8 cellular contexts compared by ENCODE assay signal in genomic region chr15:74432968-74433591, GRCh38. TPM values are rescaled to one million over a fixed set of nuclear protein-coding genes. Genes with fewer than 3 reads are reported as not detected.
DNase-seq lines count a peak whose midpoint lies in the region; ATAC-seq and TF ChIP-seq lines count a peak whose summit lies in the region.

No MANE protein-coding gene starts in this region.

- no peaks in the 10 kb centered on the region for H4K20me1 ChIP-seq in H9 (ENCODE audit: control insufficient read depth, insufficient read depth, insufficient read length)
- H4K20me1 ChIP-seq in smooth muscle cell (ENCODE audit: low read depth), result peaks cover 49% of the 10 kb centered on the region

- H3K79me2 ChIP-seq in H9 (ENCODE audit: insufficient read depth, low read length) (peaks cover 3% of the 10 kb centered on the region; the same call in 1 of the 2 replicates), smooth muscle cell (ENCODE audit: low read depth) (peaks cover 62% of the 10 kb centered on the region)

- peak; percentile 30 for DNase-seq in AG10803 (ENCODE audit: low read depth)
- no peak for DNase-seq in H9
- no peak for DNase-seq in activated B cell treated with CpG ODN at 0.5 μM for 24 hours
- DNase-seq in left ventricle myocardium inferior, result no peak
- DNase-seq in smooth muscle cell (lab: John Stamatoyannopoulos, UW; ENCODE audit: unreplicated experiment), result no peak
- DNase-seq in effector CD8-positive, alpha-beta T cell (lab: John Stamatoyannopoulos, UW), result no peak
- no peak for DNase-seq in NAMALWA (ENCODE audit: low spot score)
- no peak for DNase-seq in activated CD4-positive, alpha-beta T cell treated with anti-CD3 and anti-CD28 coated beads, Interleukin-2, amount 50 U/mL, for 4 hours

- H2BK12ac ChIP-seq in H9 (ENCODE audit: insufficient read length, low read depth, low read length), result no peak overlapping the region

- no peak overlapping the region for H2AK5ac ChIP-seq in H9 (ENCODE audit: insufficient read length, low read length)

- no peak overlapping the region for H3K27ac Mint-ChIP-seq in H9
- H3K27ac Mint-ChIP-seq in activated B cell treated with CpG ODN at 0.5 μM for 24 hours, result peak overlapping the region; percentile 84

- WGBS in H9 (ENCODE audit: extremely low coverage, insufficient read length, low lambda C conversion rate), result no CpG with 5 or more reads among the region's 64 CpGs
- under 1% methylated on average over 32 of the region's 64 CpGs for WGBS in smooth muscle cell (ENCODE audit: low lambda C conversion rate)

- H3K36me3 Mint-ChIP-seq in H9 (ENCODE audit: insufficient read depth in 1 of 3, low read depth in 3 of 3), result no peaks in the 10 kb centered on the region; a peak in 1 of 7 replicates
- peaks cover 39% of the 10 kb centered on the region for H3K36me3 Mint-ChIP-seq in activated B cell treated with CpG ODN at 0.5 μM for 24 hours (ENCODE audit: low read depth)

- no peak overlapping the region for H2AFZ ChIP-seq in H9 (ENCODE audit: low read length)
- H2AFZ ChIP-seq in smooth muscle cell (ENCODE audit: low read depth), result no peak overlapping the region

- no peaks in the 10 kb centered on the region for H3K36me3 ChIP-seq in left ventricle myocardium inferior
- no peaks in the 10 kb centered on the region for H3K36me3 ChIP-seq in smooth muscle cell (ENCODE audit: low read depth)

- no peak overlapping the region for H3K23ac ChIP-seq in H9 (ENCODE audit: insufficient read length, low read depth, low read length)

- H3K18ac ChIP-seq in H9 (ENCODE audit: insufficient read length, low read depth, low read length), result no peak overlapping the region

- H3K9me3 ChIP-seq in H9 (ENCODE audit: control insufficient read depth, low read depth, low read length), result no peaks in the 10 kb centered on the region
- H3K9me3 ChIP-seq in left ventricle myocardium inferior (replicated peaks), result no peaks in the 10 kb centered on the region
- no peaks in the 10 kb centered on the region for H3K9me3 ChIP-seq in smooth muscle cell (replicated peaks; ENCODE audit: low read depth)

- H3K9me3 Mint-ChIP-seq in H9 (no peaks in the 10 kb centered on the region; a peak in 1 of 5 replicates), activated B cell treated with CpG ODN at 0.5 μM for 24 hours (no peaks in the 10 kb centered on the region)

- H2BK5ac ChIP-seq in H9 (ENCODE audit: insufficient read length, low read length), result no peak overlapping the region

- POLR2A ChIA-PET in activated B cell treated with CpG ODN at 0.5 μM for 24 hours (lab: Charles Lee), result interaction anchor here (0.6 to 12.1 kb wide), 10 partner anchors 7 to 182 kb away, joined by 3 to 214 read pairs (median 20); partner anchors contain the start of genes CLK3 and UBL7

- no peak overlapping the region for H3K4ac ChIP-seq in H9 (ENCODE audit: low read depth, low read length)

- CTCF ChIA-PET in activated B cell treated with CpG ODN at 0.5 μM for 24 hours (lab: Charles Lee), result interaction anchor here (3.8 to 17.7 kb wide), 2 partner anchors 29 to 53 kb away, joined by 21 to 403 read pairs; no protein-coding TSS in a partner anchor

- no peak overlapping the region for H4K91ac ChIP-seq in H9 (ENCODE audit: insufficient read length, low read depth, low read length)

- peak overlapping the region; percentile 77 for H3K4me3 ChIP-seq in AG10803 (ENCODE audit: low read length)
- H3K4me3 ChIP-seq in left ventricle myocardium inferior, result peak overlapping the region; percentile 94
- peak overlapping the region; percentile 100 for H3K4me3 ChIP-seq in smooth muscle cell

- H2BK15ac ChIP-seq in H9 (ENCODE audit: low read depth, low read length), result no peak overlapping the region

- H3K4me3 Mint-ChIP-seq in H9 (peak overlapping the region; percentile 62 to 82), activated B cell treated with CpG ODN at 0.5 μM for 24 hours (peak overlapping the region; percentile 96)

- no peak for ATAC-seq in activated B cell treated with CpG ODN at 0.5 μM for 24 hours (ENCODE audit: low read depth)

- peaks cover 23 to 37% of the 10 kb centered on the region in 2 experiments for H3K4me1 Mint-ChIP-seq in H9
- peaks cover 76% of the 10 kb centered on the region for H3K4me1 Mint-ChIP-seq in activated B cell treated with CpG ODN at 0.5 μM for 24 hours

- no peak overlapping the region for H4K5ac ChIP-seq in H9 (ENCODE audit: insufficient read length, low read depth, low read length)

- peak overlapping the region; percentile 42 for H3K4me2 ChIP-seq in H9 (ENCODE audit: insufficient read depth, insufficient read length, low read length)
- peak overlapping the region; percentile 99 for H3K4me2 ChIP-seq in smooth muscle cell

- H2BK20ac ChIP-seq in H9 (ENCODE audit: low read depth, low read length, poor library complexity, severe bottlenecking), result no peak overlapping the region

- no peak overlapping the region; the same call in 1 of the 2 replicates for H3K14ac ChIP-seq in H9 (ENCODE audit: insufficient read depth, low read length)

- no peaks in the 10 kb centered on the region for H3K79me1 ChIP-seq in H9 (ENCODE audit: insufficient read depth, low read depth, low read length, poor library complexity, severe bottlenecking)

- no peak overlapping the region for H3T11ph ChIP-seq in H9 (ENCODE audit: low read length)

- H3F3A ChIP-seq in smooth muscle cell (ENCODE audit: low read depth), result peaks cover 4% of the 10 kb centered on the region

- H3K9ac ChIP-seq in H9 (ENCODE audit: extremely low read depth, insufficient read length, low read length), result peak overlapping the region; percentile 42
- peak overlapping the region; percentile 88 for H3K9ac ChIP-seq in smooth muscle cell (ENCODE audit: low read depth)

- no peak for TF ChIP-seq CTCF in AG10803 (conservative IDR thresholded peaks at IDR 0.05; ENCODE audit: low read length)
- no peak for TF ChIP-seq CTCF in H9 (conservative IDR thresholded peaks at IDR 0.05)
- TF ChIP-seq CTCF in activated B cell treated with CpG ODN at 0.5 μM for 24 hours (IDR thresholded peaks at IDR 0.05), result no peak
- no peak for TF ChIP-seq CTCF in left ventricle myocardium inferior (IDR thresholded peaks at IDR 0.05; ENCODE audit: borderline replicate concordance)
- no peak for TF ChIP-seq CTCF in smooth muscle cell (IDR thresholded peaks at IDR 0.05; ENCODE audit: borderline replicate concordance, insufficient read depth, poor library complexity, severe bottlenecking)

- H3K27me3 ChIP-seq in H9 (ENCODE audit: insufficient read depth, low read length), result no peaks in the 10 kb centered on the region; the same call in 1 of the 2 replicates
- peaks cover 16% of the 10 kb centered on the region for H3K27me3 ChIP-seq in left ventricle myocardium inferior (ENCODE audit: low read depth)
- no peaks in the 10 kb centered on the region for H3K27me3 ChIP-seq in smooth muscle cell (ENCODE audit: low read depth)

- peaks cover 3% of the 10 kb centered on the region for H3K23me2 ChIP-seq in H9 (ENCODE audit: insufficient read length, low read depth, low read length, poor library complexity, severe bottlenecking)

- no peak overlapping the region for H2BK120ac ChIP-seq in H9 (ENCODE audit: low read depth, low read length, poor library complexity, severe bottlenecking)

- no peak overlapping the region for H4K8ac ChIP-seq in H9 (replicated peaks; ENCODE audit: insufficient read length, low read depth, low read length)

- H3K27me3 Mint-ChIP-seq in H9 (ENCODE audit: low read depth), result peaks cover 48% of the 10 kb centered on the region
- H3K27me3 Mint-ChIP-seq in activated B cell treated with CpG ODN at 0.5 μM for 24 hours, result no peaks in the 10 kb centered on the region

- H3K27ac ChIP-seq in H9 (ENCODE audit: insufficient read length, low read depth, low read length), result no peak overlapping the region
- H3K27ac ChIP-seq in left ventricle myocardium inferior (replicated peaks), result peak overlapping the region; percentile 70
- peak overlapping the region; percentile 53 for H3K27ac ChIP-seq in smooth muscle cell (ENCODE audit: low read depth)

- H3K4me1 ChIP-seq in H9 (ENCODE audit: insufficient read depth, low read length), result peaks cover 3% of the 10 kb centered on the region; the same call in 1 of the 2 replicates
- H3K4me1 ChIP-seq in left ventricle myocardium inferior, result peaks cover 26% of the 10 kb centered on the region
- peaks cover 21% of the 10 kb centered on the region for H3K4me1 ChIP-seq in smooth muscle cell (ENCODE audit: low read depth)

- H3K56ac ChIP-seq in H9 (ENCODE audit: insufficient read length, low read depth, low read length), result no peak overlapping the region

- intact Hi-C loops in activated B cell treated with CpG ODN at 0.5 μM for 24 hours (cut with micrococcal nuclease), result loop anchor here (1.0 kb wide), 2 partner anchors 28 to 30 kb away; partner anchors contain the start of gene UBL7
- intact Hi-C loops in left ventricle myocardium inferior (cut with micrococcal nuclease), result no loop called here

RNA-seq across cellular contexts. Expression of gene SEMA7A, which starts 0.7 kb away (rescaled TPM):
- total RNA-seq in H9 (2021) (5.7 and 7.0 TPM in 2 replicates), activated B cell treated with CpG ODN at 0.5 μM for 24 hours (159 and 178 TPM in 2 replicates), left ventricle myocardium inferior (1.5 TPM), smooth muscle cell (33.7 and 44.5 TPM in 2 replicates)
- 9.3 and 14.9 TPM in 2 replicates for polyA plus RNA-seq in smooth muscle cell

RNA-seq across cellular contexts. Expression of gene UBL7, which starts 27.9 kb away (rescaled TPM):
- 47.5 and 48.7 TPM in 2 replicates for total RNA-seq in H9 (2021)
- total RNA-seq in activated B cell treated with CpG ODN at 0.5 μM for 24 hours, result 40.6 and 48.8 TPM in 2 replicates
- total RNA-seq in left ventricle myocardium inferior, result 52.3 TPM
- 54.5 and 60.6 TPM in 2 replicates for total RNA-seq in smooth muscle cell
- 64.4 and 64.8 TPM in 2 replicates for polyA plus RNA-seq in smooth muscle cell
